19 cellular contexts compared by ENCODE assay signal in genomic region chr4:40952672-40953071, GRCh38.
"Had no signal": no experiment of that assay in that cellular context is flagged by ENCODE, and none has a peak within 500 bp of the region (broad histone marks: within the 10 kb centered on the region; RNA-seq: fewer than 3 reads in every experiment).

No MANE protein-coding gene starts in this region.

- H3K4me3 ChIP-seq: left lung, ovary, spleen, vagina had no signal

- DNase-seq: activated CD4-positive, alpha-beta memory T cell treated with anti-CD3 and anti-CD28 coated beads for 36 hours; activated CD4-positive, alpha-beta T cell treated with anti-CD3 and anti-CD28 coated beads, Interleukin-2, amount 10 ng/mL, durations not matched to agents 24 days and 14 days; activated CD4-positive, CD25-positive, alpha-beta regulatory T cell treated with anti-CD3 and anti-CD28 coated beads, Interleukin-2, amount 50 U/mL, for 72 hours; activated CD8-positive, alpha-beta memory T cell treated with anti-CD3 and anti-CD28 coated beads, Interleukin-2, amount 50 U/mL, for 4 hours; activated effector memory CD4-positive, alpha-beta T cell treated with anti-CD3 and anti-CD28 coated beads, Interleukin-2, amount 50 U/mL, for 16 hours; activated naive CD4-positive, alpha-beta T cell treated with anti-CD3 and anti-CD28 coated beads for 36 hours; activated naive CD8-positive, alpha-beta T cell treated with anti-CD3 and anti-CD28 coated beads, Interleukin-2, amount 10 ng/mL, durations not matched to agents 7 days and 5 days; activated T-cell treated with anti-CD3 and anti-CD28 coated beads, Interleukin-2, amount 50 U/mL, for 1 hour; brain microvascular endothelial cell; effector memory CD4-positive, alpha-beta T cell; left lung; naive thymus-derived CD4-positive, alpha-beta T cell; ovary; retina; spleen; stimulated activated naive CD4-positive, alpha-beta T cell treated with Interleukin-2 at 50 U/mL for 16 hours; T-helper 2 cell; trophoblast cell had no signal

- H3K27me3 ChIP-seq: brain microvascular endothelial cell, left lung, ovary, spleen, vagina had no signal

- H3K36me3 ChIP-seq: left lung, ovary, spleen, vagina had no signal

- H3K9me3 ChIP-seq: left lung, ovary, spleen, vagina had no signal

- ATAC-seq: left lung had no signal

- H3K27ac ChIP-seq: brain microvascular endothelial cell had no signal
